ENCODE assay signal across 10 cellular contexts in genomic region chr2:230473378-230473777, GRCh38. TPM values are rescaled to one million over a fixed set of nuclear protein-coding genes. Genes with fewer than 3 reads are reported as not detected.
DNase-seq lines count a peak whose midpoint lies in the region; ATAC-seq and TF ChIP-seq lines count a peak whose summit lies in the region.
"Had no signal": no experiment of that assay in that cellular context is flagged by ENCODE, and none has a peak within 500 bp of the region (broad histone marks: within the 10 kb centered on the region; RNA-seq: fewer than 3 reads in every experiment).

No MANE protein-coding gene starts in this region.

- no peak for TF ChIP-seq CTCF in foreskin fibroblast (IDR thresholded peaks at IDR 0.05; ENCODE audit: low read depth, low read length)
- TF ChIP-seq CTCF in RWPE1 (conservative IDR thresholded peaks at IDR 0.05; ENCODE audit: low read depth) = no peak

- intact Hi-C loops in activated T-helper 2 cell treated with anti-CD3 and anti-CD28 coated beads, Interferon-gamma antibody, Interleukin-2, Interleukin-4, amounts not matched to agents 10 μg/mL and 5 μg/mL and 100 μg/mL, durations not matched to agents 14 hours and 24 hours and 36 hours (cut with micrococcal nuclease) = loop anchor here (2.0 kb wide), 3 partner anchors 57 to 109 kb away; partner anchors contain the start of gene SP100
- intact Hi-C loops in sciatic nerve (cut with DNase I) = no loop called here

- H3K36me3 Mint-ChIP-seq in activated T-helper 2 cell treated with anti-CD3 and anti-CD28 coated beads, Interferon-gamma antibody, Interleukin-2, Interleukin-4, amounts not matched to agents 10 μg/mL and 5 μg/mL and 100 μg/mL, durations not matched to agents 14 hours and 24 hours and 36 hours (ENCODE audit: low read depth) = peaks cover 80% of the 10 kb centered on the region
- peaks cover 29 to 69% (median 47%) of the 10 kb centered on the region in 3 donors for H3K36me3 Mint-ChIP-seq in naive thymus-derived CD8-positive, alpha-beta T cell

- H3K27ac Mint-ChIP-seq in activated T-helper 2 cell treated with anti-CD3 and anti-CD28 coated beads, Interferon-gamma antibody, Interleukin-2, Interleukin-4, amounts not matched to agents 10 μg/mL and 5 μg/mL and 100 μg/mL, durations not matched to agents 14 hours and 24 hours and 36 hours = peak overlapping the region; percentile 91
- peak overlapping the region; percentile 71 to 95 (median 86) for H3K27ac Mint-ChIP-seq in naive thymus-derived CD8-positive, alpha-beta T cell
- H3K27ac Mint-ChIP-seq: endodermal cell had no signal

- DNase-seq in EL (peak; percentile 19), foreskin fibroblast (no peak), RWPE1 (ENCODE audit: low spot score) (no peak), sciatic nerve (ENCODE audit: low spot score) (no peak)
- no peak for DNase-seq in activated T-helper 2 cell treated with anti-CD3 and anti-CD28 coated beads, Interferon-gamma antibody, Interleukin-2, Interleukin-4, amounts not matched to agents 10 μg/mL and 5 μg/mL and 100 μg/mL, durations not matched to agents 14 hours and 24 hours and 36 hours (ENCODE audit: low spot score)
- peak in 4 of 10 donors; percentile 15 to 36 (median 26) for DNase-seq in naive thymus-derived CD8-positive, alpha-beta T cell
- DNase-seq: endodermal cell, NCI-H1105 had no signal

- H3K4me3 ChIP-seq in foreskin fibroblast (ENCODE audit: low read depth in 1 of 2, low read length in 2 of 2) = no peak overlapping the region
- H3K4me3 ChIP-seq: skin epidermis had no signal

- H3K27ac ChIP-seq in RWPE1 = no peak overlapping the region

- ATAC-seq in HG03196 (IDR thresholded peaks at IDR 0.05; ENCODE audit: unreplicated experiment) = peak; percentile 50
- peak; percentile 69 to 81 for ATAC-seq in naive thymus-derived CD8-positive, alpha-beta T cell
- ATAC-seq in sciatic nerve = no peak

- POLR2A ChIA-PET in naive thymus-derived CD8-positive, alpha-beta T cell (lab: Charles Lee) = no interaction called here
- POLR2A ChIA-PET in RWPE1 (lab: Yijun Ruan, JAX; ENCODE audit: low non-redundant PET) = no interaction called here

- H3K4me3 Mint-ChIP-seq in activated T-helper 2 cell treated with anti-CD3 and anti-CD28 coated beads, Interferon-gamma antibody, Interleukin-2, Interleukin-4, amounts not matched to agents 10 μg/mL and 5 μg/mL and 100 μg/mL, durations not matched to agents 14 hours and 24 hours and 36 hours (ENCODE audit: low read depth) = no peak overlapping the region
- peak overlapping the region in 9 of 10 donors; percentile 3 to 63 (median 41) for H3K4me3 Mint-ChIP-seq in naive thymus-derived CD8-positive, alpha-beta T cell
- H3K4me3 Mint-ChIP-seq: endodermal cell had no signal

- CTCF ChIA-PET in RWPE1 (lab: Yijun Ruan, JAX) = interaction anchor here (0.6 kb wide), 1 partner anchor 145 kb away, joined by 3 read pairs; no protein-coding TSS in a partner anchor

- H3K9me3 Mint-ChIP-seq in activated T-helper 2 cell treated with anti-CD3 and anti-CD28 coated beads, Interferon-gamma antibody, Interleukin-2, Interleukin-4, amounts not matched to agents 10 μg/mL and 5 μg/mL and 100 μg/mL, durations not matched to agents 14 hours and 24 hours and 36 hours = peaks cover 13% of the 10 kb centered on the region
- peaks cover 0 to 4% (median 0%) of the 10 kb centered on the region in 9 donors for H3K9me3 Mint-ChIP-seq in naive thymus-derived CD8-positive, alpha-beta T cell

- peaks cover 44% of the 10 kb centered on the region for H3K4me1 Mint-ChIP-seq in activated T-helper 2 cell treated with anti-CD3 and anti-CD28 coated beads, Interferon-gamma antibody, Interleukin-2, Interleukin-4, amounts not matched to agents 10 μg/mL and 5 μg/mL and 100 μg/mL, durations not matched to agents 14 hours and 24 hours and 36 hours (ENCODE audit: low read depth)
- peaks cover 24 to 54% (median 36%) of the 10 kb centered on the region in 4 donors for H3K4me1 Mint-ChIP-seq in naive thymus-derived CD8-positive, alpha-beta T cell
- H3K4me1 Mint-ChIP-seq: endodermal cell had no signal

- no peaks in the 10 kb centered on the region for H3K27me3 Mint-ChIP-seq in activated T-helper 2 cell treated with anti-CD3 and anti-CD28 coated beads, Interferon-gamma antibody, Interleukin-2, Interleukin-4, amounts not matched to agents 10 μg/mL and 5 μg/mL and 100 μg/mL, durations not matched to agents 14 hours and 24 hours and 36 hours (ENCODE audit: low read depth)
- H3K27me3 Mint-ChIP-seq in naive thymus-derived CD8-positive, alpha-beta T cell = no peaks in the 10 kb centered on the region

RNA-seq across cellular contexts. Expression of gene SP100, which starts 57.4 kb away (rescaled TPM):
- 153 and 158 TPM in 2 replicates for total RNA-seq in activated T-helper 2 cell treated with anti-CD3 and anti-CD28 coated beads, Interferon-gamma antibody, Interleukin-2, Interleukin-4, amounts not matched to agents 10 μg/mL and 5 μg/mL and 100 μg/mL, durations not matched to agents 14 hours and 24 hours and 36 hours
- 100 to 1,000 TPM; 209 to 221 TPM for total RNA-seq in naive thymus-derived CD8-positive, alpha-beta T cell
- 100 to 1,000 TPM in 1 of 3 donors, 10 to 100 TPM in 2; 81.0 to 174 (median 91.1) TPM for polyA plus RNA-seq in naive thymus-derived CD8-positive, alpha-beta T cell
- total RNA-seq in sciatic nerve = 126 TPM
